2 cellular contexts compared by ENCODE assay signal in genomic region chr11:32884770-32885384, GRCh38.
TF ChIP-seq lines count a peak whose summit lies in the region.

No MANE protein-coding gene starts in this region.

TF ChIP-seq in GM23338, 12 proteins besides CTCF, POLR2A, EP300 and RAD21:
- TF ChIP-seq ETS1 (IDR thresholded peaks at IDR 0.05) = no peak
- no peak for TF ChIP-seq ZNF462 (CRISPR knock-in tag; IDR thresholded peaks at IDR 0.05)
- no peak for TF ChIP-seq STAT1 (IDR thresholded peaks at IDR 0.05; ENCODE audit: unreplicated experiment)
- TF ChIP-seq JUNB (IDR thresholded peaks at IDR 0.05; ENCODE audit: unreplicated experiment) = no peak
- TF ChIP-seq POLR2AphosphoS5 (IDR thresholded peaks at IDR 0.05; ENCODE audit: low read depth) = no peak
- no peak for TF ChIP-seq NANOG (IDR thresholded peaks at IDR 0.05; ENCODE audit: borderline replicate concordance)
- no peak for TF ChIP-seq EZH2phosphoT487 (IDR thresholded peaks at IDR 0.05; ENCODE audit: unreplicated experiment)
- no peak for TF ChIP-seq ZNF114 (CRISPR knock-in tag; IDR thresholded peaks at IDR 0.05)
- TF ChIP-seq CREB1 (CRISPR knock-in tag; IDR thresholded peaks at IDR 0.05; ENCODE audit: low read depth) = no peak
- TF ChIP-seq EZH2 (IDR thresholded peaks at IDR 0.05; ENCODE audit: low read depth, unreplicated experiment) = no peak
- TF ChIP-seq, protein P1, sequence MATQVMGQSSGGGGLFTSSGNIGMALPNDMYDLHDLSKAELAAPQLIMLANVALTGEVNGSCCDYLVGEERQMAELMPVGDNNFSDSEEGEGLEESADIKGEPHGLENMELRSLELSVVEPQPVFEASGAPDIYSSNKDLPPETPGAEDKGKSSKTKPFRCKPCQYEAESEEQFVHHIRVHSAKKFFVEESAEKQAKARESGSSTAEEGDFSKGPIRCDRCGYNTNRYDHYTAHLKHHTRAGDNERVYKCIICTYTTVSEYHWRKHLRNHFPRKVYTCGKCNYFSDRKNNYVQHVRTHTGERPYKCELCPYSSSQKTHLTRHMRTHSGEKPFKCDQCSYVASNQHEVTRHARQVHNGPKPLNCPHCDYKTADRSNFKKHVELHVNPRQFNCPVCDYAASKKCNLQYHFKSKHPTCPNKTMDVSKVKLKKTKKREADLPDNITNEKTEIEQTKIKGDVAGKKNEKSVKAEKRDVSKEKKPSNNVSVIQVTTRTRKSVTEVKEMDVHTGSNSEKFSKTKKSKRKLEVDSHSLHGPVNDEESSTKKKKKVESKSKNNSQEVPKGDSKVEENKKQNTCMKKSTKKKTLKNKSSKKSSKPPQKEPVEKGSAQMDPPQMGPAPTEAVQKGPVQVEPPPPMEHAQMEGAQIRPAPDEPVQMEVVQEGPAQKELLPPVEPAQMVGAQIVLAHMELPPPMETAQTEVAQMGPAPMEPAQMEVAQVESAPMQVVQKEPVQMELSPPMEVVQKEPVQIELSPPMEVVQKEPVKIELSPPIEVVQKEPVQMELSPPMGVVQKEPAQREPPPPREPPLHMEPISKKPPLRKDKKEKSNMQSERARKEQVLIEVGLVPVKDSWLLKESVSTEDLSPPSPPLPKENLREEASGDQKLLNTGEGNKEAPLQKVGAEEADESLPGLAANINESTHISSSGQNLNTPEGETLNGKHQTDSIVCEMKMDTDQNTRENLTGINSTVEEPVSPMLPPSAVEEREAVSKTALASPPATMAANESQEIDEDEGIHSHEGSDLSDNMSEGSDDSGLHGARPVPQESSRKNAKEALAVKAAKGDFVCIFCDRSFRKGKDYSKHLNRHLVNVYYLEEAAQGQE (IDR thresholded peaks at IDR 0.05; ENCODE audit: unreplicated experiment) = no peak
- TF ChIP-seq ZNF331 (CRISPR knock-in tag; IDR thresholded peaks at IDR 0.05; ENCODE audit: low read depth) = no peak

TF ChIP-seq in HepG2, 621 proteins besides CTCF, POLR2A, EP300 and RAD21:
- no peak for TF ChIP-seq ZNF574 (CRISPR knock-in tag; IDR thresholded peaks at IDR 0.05)
- TF ChIP-seq STAG1 (CRISPR knock-in tag; IDR thresholded peaks at IDR 0.05) = peak; percentile 44
